In the genomic region with DNA sequence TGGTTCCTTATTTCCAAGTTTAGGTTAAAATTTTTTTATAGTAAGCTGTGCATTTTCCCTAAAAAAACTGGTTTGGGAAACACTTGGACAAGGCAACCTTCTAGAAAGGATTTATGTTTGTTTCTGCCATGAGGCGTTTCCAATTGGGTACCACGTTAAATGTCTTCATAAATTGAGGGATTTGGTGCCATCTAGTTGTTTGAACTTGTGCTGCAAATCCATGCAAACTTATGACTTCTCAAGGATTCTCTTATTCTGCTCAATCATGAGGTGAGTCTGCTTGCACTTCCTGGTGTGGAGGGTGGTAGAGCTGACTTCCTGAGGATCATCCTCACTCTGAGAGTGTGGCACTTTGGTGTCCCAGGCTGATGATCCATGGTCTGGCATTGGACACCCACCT, we compare ENCODE assay signal across 10 cellular contexts.
DNase-seq lines count a peak whose midpoint lies in the region; ATAC-seq and TF ChIP-seq lines count a peak whose summit lies in the region.
"Had no signal": no experiment of that assay in that cellular context is flagged by ENCODE, and none has a peak within 500 bp of the region (broad histone marks: within the 10 kb centered on the region; RNA-seq: fewer than 3 reads in every experiment).

No MANE protein-coding gene starts in this region.

- peak; percentile 16 for DNase-seq in AG09309 (ENCODE audit: low read depth)
- DNase-seq in HT-29 (ENCODE audit: low spot score) = peak; percentile 77
- peak; percentile 77 for DNase-seq in SK-MEL-5 (ENCODE audit: low read depth, low spot score)
- peak; percentile 22 for DNase-seq in glomerular visceral epithelial cell (ENCODE audit: extremely low spot score)
- DNase-seq in glutamatergic neuron = no peak
- no peak for DNase-seq in mesothelial cell of epicardium (ENCODE audit: low spot score in 2 of 2, unreplicated experiment in 2 of 2)
- DNase-seq: hippocampal formation had no signal

- peak; percentile 42 for TF ChIP-seq CTCF in AG09309 (IDR thresholded peaks at IDR 0.05; ENCODE audit: control insufficient read depth, insufficient read depth, low read depth, low read length, missing control alignments)
- TF ChIP-seq CTCF in glutamatergic neuron (IDR thresholded peaks at IDR 0.05; ENCODE audit: partially characterized antibody, unreplicated experiment) = no peak
- no peak for TF ChIP-seq CTCF in mesothelial cell of epicardium (IDR thresholded peaks at IDR 0.05; ENCODE audit: unreplicated experiment)

- H3K27ac Mint-ChIP-seq in glutamatergic neuron (ENCODE audit: unreplicated experiment) (no peak overlapping the region), mesothelial cell of epicardium (no peak overlapping the region)

- H3K9me3 Mint-ChIP-seq in glutamatergic neuron (ENCODE audit: unreplicated experiment) = peaks cover 3% of the 10 kb centered on the region
- peaks cover 29% of the 10 kb centered on the region for H3K9me3 Mint-ChIP-seq in mesothelial cell of epicardium

- no peak for ATAC-seq in GM21576 (IDR thresholded peaks at IDR 0.05; ENCODE audit: unreplicated experiment)
- no peak for ATAC-seq in HG03025 (IDR thresholded peaks at IDR 0.05; ENCODE audit: low FRiP score, unreplicated experiment)

- H3K27me3 Mint-ChIP-seq in glutamatergic neuron (ENCODE audit: unreplicated experiment) (peaks cover 3% of the 10 kb centered on the region), mesothelial cell of epicardium (ENCODE audit: low read depth) (no peaks in the 10 kb centered on the region)

- in situ Hi-C loops in SK-MEL-5 (cut with HindIII; ENCODE audit: low pct_unique_long_range_greater_than_20kb, low sequenced_read_pairs) = no loop called here

- H3K4me3 ChIP-seq in AG09309 (ENCODE audit: control insufficient read depth, low read depth, low read length) = no peak overlapping the region
- H3K4me3 ChIP-seq: tibial nerve had no signal

- H3K36me3 Mint-ChIP-seq in glutamatergic neuron (ENCODE audit: unreplicated experiment) = peaks cover 13% of the 10 kb centered on the region
- H3K36me3 Mint-ChIP-seq in mesothelial cell of epicardium = peaks cover 40% of the 10 kb centered on the region

- H3K4me1 Mint-ChIP-seq in glutamatergic neuron (ENCODE audit: low read depth, unreplicated experiment) (peaks cover 1% of the 10 kb centered on the region), mesothelial cell of epicardium (peaks cover 1% of the 10 kb centered on the region)

- H3K4me3 Mint-ChIP-seq in glutamatergic neuron (ENCODE audit: unreplicated experiment) = no peak overlapping the region
- H3K4me3 Mint-ChIP-seq in mesothelial cell of epicardium = no peak overlapping the region

Comparison
In these comparisons a context has a peak if more than half of its experiments do, and no peak if none do; other contexts are left out.
1. DNase-seq: peak in AG09309 (single experiment), HT-29 (single experiment), SK-MEL-5 (single experiment) and glomerular visceral epithelial cell (single experiment); none in glutamatergic neuron (single experiment) and mesothelial cell of epicardium (0 of 2).